12 cellular contexts compared by ENCODE assay signal in genomic region chr16:84543931-84544776, GRCh38. TPM values are rescaled to one million over a fixed set of nuclear protein-coding genes. Genes with fewer than 3 reads are reported as not detected.
DNase-seq lines count a peak whose midpoint lies in the region; ATAC-seq and TF ChIP-seq lines count a peak whose summit lies in the region.
"Had no signal": no experiment of that assay in that cellular context is flagged by ENCODE, and none has a peak within 500 bp of the region (broad histone marks: within the 10 kb centered on the region; RNA-seq: fewer than 3 reads in every experiment).

No MANE protein-coding gene starts in this region.

- TF ChIP-seq CTCF in WTC11 (IDR thresholded peaks at IDR 0.05), result no peak
- no peak for TF ChIP-seq CTCF in sigmoid colon (IDR thresholded peaks at IDR 0.05)

- intact Hi-C loops in sigmoid colon (cut with DNase I), result no loop called here

- peaks cover 22% of the 10 kb centered on the region for H3K4me1 Mint-ChIP-seq in WTC11

- H3K9me3 ChIP-seq in ectodermal cell (ENCODE audit: control insufficient read depth, low read length) (no peaks in the 10 kb centered on the region), sigmoid colon (no peaks in the 10 kb centered on the region)
- H3K9me3 ChIP-seq: ovary had no signal

- CTCF ChIA-PET in WTC11 (lab: Charles Lee), result no interaction called here

- no peak overlapping the region for H3K4me3 Mint-ChIP-seq in WTC11

- H3K27ac ChIP-seq in ectodermal cell (ENCODE audit: insufficient read depth, low read depth, low read length, poor library complexity, severe bottlenecking), result peak overlapping the region; percentile 44
- H3K27ac ChIP-seq in sigmoid colon, result no peak overlapping the region
- H3K27ac ChIP-seq: 22Rv1, hepatocyte, ovary had no signal

- H3K27me3 ChIP-seq in ectodermal cell (ENCODE audit: control insufficient read depth, insufficient read depth, low read length, poor library complexity, severe bottlenecking) (no peaks in the 10 kb centered on the region), sigmoid colon (peaks cover 0 to 5% (median 0%) of the 10 kb centered on the region in 3 donors)
- H3K27me3 ChIP-seq: hepatocyte, ovary had no signal

- H3K4me3 ChIP-seq in ectodermal cell (ENCODE audit: insufficient read depth, low read depth, low read length) (no peak overlapping the region), sigmoid colon (no peak overlapping the region)
- H3K4me3 ChIP-seq: hepatocyte, ovary had no signal

- no peaks in the 10 kb centered on the region for H3K9me3 Mint-ChIP-seq in WTC11

- ATAC-seq in WTC11, result no peak
- no peak for ATAC-seq in HG02623 (IDR thresholded peaks at IDR 0.05; ENCODE audit: unreplicated experiment)

- DNase-seq in DMS 273 (lab: John Stamatoyannopoulos, UW; ENCODE audit: unreplicated experiment), result peak; percentile 65
- DNase-seq in DMS 273 treated with DMSO at 0.1 percent for 48 hours (lab: John Stamatoyannopoulos, UW), result no peak
- no peak for DNase-seq in WTC11 (ENCODE audit: low spot score)
- peak; percentile 23 to 31 for DNase-seq in stimulated activated CD8-positive, alpha-beta memory T cell treated with anti-CD3 and anti-CD28 coated beads, Interleukin-15, amount 100 ng/mL, for 4 hours (ENCODE audit: low read depth in 2 of 2)
- DNase-seq in sigmoid colon, result no peak
- DNase-seq in AG08396 (ENCODE audit: low spot score), result no peak
- DNase-seq: NCI-H2227 treated with DMSO at 0.1 percent for 48 hours, ovary had no signal

- H3K27me3 Mint-ChIP-seq in WTC11 (ENCODE audit: low read depth), result no peaks in the 10 kb centered on the region

- WGBS in ectodermal cell, 2 experiments, result 86 to 90% methylated on average over 26 of the region's 26 CpGs
- WGBS in sigmoid colon, 2 donors, result 24 to 44% methylated on average over 26 of the region's 26 CpGs

- H3K36me3 ChIP-seq in ectodermal cell (ENCODE audit: control insufficient read depth, insufficient read depth, low read length), result no peaks in the 10 kb centered on the region
- no peaks in the 10 kb centered on the region for H3K36me3 ChIP-seq in sigmoid colon
- H3K36me3 ChIP-seq: ovary had no signal

- no peak for TF ChIP-seq POLR2A in sigmoid colon (IDR thresholded peaks at IDR 0.05)

- TF ChIP-seq EP300 in sigmoid colon (IDR thresholded peaks at IDR 0.05), result no peak

- 0 out of 2 replicates have a peak overlapping the region, but pooled peaks have one; percentile 17 for H3K27ac Mint-ChIP-seq in WTC11

- POLR2A ChIA-PET in WTC11 (lab: Charles Lee), result no interaction called here

- peaks cover 33% of the 10 kb centered on the region for H3K4me1 ChIP-seq in ectodermal cell (ENCODE audit: control insufficient read depth, insufficient read depth, low read length)
- H3K4me1 ChIP-seq in sigmoid colon, result no peaks in the 10 kb centered on the region

- no peaks in the 10 kb centered on the region for H3K36me3 Mint-ChIP-seq in WTC11

TF ChIP-seq in WTC11, 78 proteins besides CTCF, POLR2A, EP300 and RAD21:
- TF ChIP-seq GTF2I (CRISPR knock-in tag; conservative IDR thresholded peaks at IDR 0.05) (no peak), RELA (CRISPR knock-in tag; IDR thresholded peaks at IDR 0.05; ENCODE audit: borderline replicate concordance) (no peak), RORB (CRISPR knock-in tag; IDR thresholded peaks at IDR 0.05) (no peak), NR2C2 (CRISPR knock-in tag; IDR thresholded peaks at IDR 0.05) (no peak), ZNF219 (CRISPR knock-in tag; IDR thresholded peaks at IDR 0.05; ENCODE audit: borderline replicate concordance) (no peak), HMGXB4 (CRISPR knock-in tag; IDR thresholded peaks at IDR 0.05) (no peak), ATF2 (CRISPR knock-in tag; IDR thresholded peaks at IDR 0.05; ENCODE audit: borderline replicate concordance, low read depth) (no peak), ZNF281 (CRISPR knock-in tag; IDR thresholded peaks at IDR 0.05) (no peak), NR1H2 (CRISPR knock-in tag; IDR thresholded peaks at IDR 0.05) (no peak), ATF1 (CRISPR knock-in tag; IDR thresholded peaks at IDR 0.05) (no peak), FOXK1 (CRISPR knock-in tag; IDR thresholded peaks at IDR 0.05) (no peak), ZNF671 (CRISPR knock-in tag; IDR thresholded peaks at IDR 0.05) (no peak), ZNF317 (CRISPR knock-in tag; IDR thresholded peaks at IDR 0.05; ENCODE audit: borderline replicate concordance, low read depth) (no peak), CREM (CRISPR knock-in tag; IDR thresholded peaks at IDR 0.05) (no peak), SMAD4 (CRISPR knock-in tag; IDR thresholded peaks at IDR 0.05) (no peak), IRF1 (CRISPR knock-in tag; IDR thresholded peaks at IDR 0.05) (no peak), ZNF416 (CRISPR knock-in tag; IDR thresholded peaks at IDR 0.05) (no peak)

RNA-seq across cellular contexts. Expression of gene MEAK7, which starts 39.7 kb away (rescaled TPM):
- 14.4 to 16.7 TPM (median 15.3 TPM) in 3 replicates for total RNA-seq in WTC11 (2021)
- polyA plus RNA-seq in ectodermal cell (2013, experiment 1 of 4), result 23.0 TPM
- polyA plus RNA-seq in ectodermal cell (2013, experiment 2 of 4), result 27.0 TPM
- polyA plus RNA-seq in ectodermal cell (2013, experiment 3 of 4), result 15.2 TPM
- 16.7 TPM for polyA plus RNA-seq in ectodermal cell (2013, experiment 4 of 4)
- total RNA-seq in sigmoid colon, result 10 to 100 TPM; 10.0 to 13.7 (median 12.1) TPM
- 10 to 100 TPM in 1 of 3 donors, 1 to 10 TPM in 2; 4.2 to 12.2 (median 8.6) TPM for polyA plus RNA-seq in sigmoid colon

Comparison
In these comparisons a context has a peak if more than half of its experiments do, and no peak if none do; other contexts are left out.
1. DNase-seq: peak in DMS 273 (single experiment) and stimulated activated CD8-positive, alpha-beta memory T cell treated with anti-CD3 and anti-CD28 coated beads, Interleukin-15, amount 100 ng/mL, for 4 hours (2 of 2); none in DMS 273 treated with DMSO at 0.1 percent for 48 hours (single experiment), WTC11 (single experiment), sigmoid colon (single experiment) and AG08396 (single experiment).